In the genomic region with DNA sequence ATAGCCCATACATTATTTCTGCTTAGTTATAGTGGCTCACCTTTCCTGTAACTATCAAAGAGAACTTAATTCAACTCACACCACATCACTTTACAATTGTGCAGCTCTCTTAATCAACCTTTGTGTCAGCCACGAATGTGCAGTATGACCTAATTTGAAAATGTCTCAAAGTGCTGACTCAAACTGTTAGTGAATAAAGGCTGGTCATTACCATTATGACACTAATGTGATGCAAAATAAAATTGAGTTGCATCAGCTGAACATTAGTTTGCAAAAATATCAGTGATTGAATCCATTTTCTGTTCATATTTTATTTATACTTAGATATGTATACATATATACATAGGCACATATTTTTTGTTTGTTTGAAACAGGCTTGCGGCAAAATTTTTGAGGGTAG, we compare ENCODE assay signal across 18 cellular contexts.
DNase-seq lines count a peak whose midpoint lies in the region; ATAC-seq, FAIRE-seq and TF ChIP-seq lines count a peak whose summit lies in the region.
"Had no signal": no experiment of that assay in that cellular context is flagged by ENCODE, and none has a peak within 500 bp of the region (broad histone marks: within the 10 kb centered on the region; RNA-seq: fewer than 3 reads in every experiment).

No MANE protein-coding gene starts in this region.

- H3K9ac ChIP-seq in GM23248: no peak overlapping the region
- H3K9ac ChIP-seq: parathyroid adenoma had no signal

- no peak for TF ChIP-seq CTCF in pancreas (IDR thresholded peaks at IDR 0.05)

- H3K4me1 ChIP-seq in GM23248 (ENCODE audit: insufficient read depth): peaks cover 8% of the 10 kb centered on the region; the same call in 1 of the 2 replicates
- peaks cover 0 to 23% (median 12%) of the 10 kb centered on the region in 3 donors for H3K4me1 ChIP-seq in pancreas
- H3K4me1 ChIP-seq: left lung, parathyroid adenoma, testis had no signal

- H3K27ac ChIP-seq in GM23248: no peak overlapping the region
- H3K27ac ChIP-seq in pancreas: no peak overlapping the region
- H3K27ac ChIP-seq: left lung, parathyroid adenoma, testis had no signal

- DNase-seq in GM23248: peak; percentile 52
- peak; percentile 38 for DNase-seq in OCI-M1 (lab: John Stamatoyannopoulos, UW)
- no peak for DNase-seq in pancreas
- no peak for DNase-seq in stimulated activated naive CD8-positive, alpha-beta T cell treated with anti-CD3 and anti-CD28 coated beads, Interleukin-15, Interleukin-2, amounts not matched to agents 100 U/mL and 50 U/mL, for 24 hours
- DNase-seq: activated CD4-positive, alpha-beta T cell treated with anti-CD3 and anti-CD28 coated beads, Interleukin-2, amount 50 U/mL, for 4 hours; activated naive CD4-positive, alpha-beta T cell treated with Interleukin-2 at 50 U/mL for 16 hours; activated T-cell treated with anti-CD3 and anti-CD28 coated beads for 4 hours; GOT3; Karpas-422; left lung; NK-92 treated with Interleukin-12 subunit alpha and Interleukin-12 subunit beta, amount 100 ng/mL, for 24 hours; SW 1271; testis had no signal

- H4K20me1 ChIP-seq in GM23248 (ENCODE audit: insufficient read depth): no peaks in the 10 kb centered on the region

- H3F3A ChIP-seq in GM23248 (ENCODE audit: insufficient read depth): no peaks in the 10 kb centered on the region; the same call in 1 of the 2 replicates

- H3K9me3 ChIP-seq in GM23248 (ENCODE audit: low read depth) (no peaks in the 10 kb centered on the region), pancreas (no peaks in the 10 kb centered on the region)
- H3K9me3 ChIP-seq: left lung, testis had no signal

- peak; percentile 20 for FAIRE-seq in pancreas (lab: Jason Lieb, UNC)

- intact Hi-C loops in pancreas (cut with DNase I): no loop called here

- H3K27me3 ChIP-seq in GM23248 (replicated peaks; ENCODE audit: insufficient read depth) (no peaks in the 10 kb centered on the region), pancreas (no peaks in the 10 kb centered on the region)
- H3K27me3 ChIP-seq: left lung, testis had no signal

- H3K79me2 ChIP-seq in GM23248 (ENCODE audit: insufficient read depth): no peaks in the 10 kb centered on the region
- H3K79me2 ChIP-seq: parathyroid adenoma had no signal

- no peaks in the 10 kb centered on the region for H3K9me2 ChIP-seq in GM23248 (ENCODE audit: insufficient read depth)

- no peak overlapping the region for H3K4me2 ChIP-seq in GM23248 (ENCODE audit: unreplicated experiment)

- in situ Hi-C loops in GM23248 (cut with MboI): no loop called here

- H3K4me3 ChIP-seq in GM23248: no peak overlapping the region
- no peak overlapping the region for H3K4me3 ChIP-seq in pancreas
- H3K4me3 ChIP-seq: left lung, testis had no signal

- H3K36me3 ChIP-seq in GM23248 (ENCODE audit: low read depth) (no peaks in the 10 kb centered on the region), pancreas (no peaks in the 10 kb centered on the region)
- H3K36me3 ChIP-seq: left lung had no signal

- ATAC-seq in esophagus mucosa: peak; percentile 74
- ATAC-seq in pancreas: no peak
- no peak for ATAC-seq in stimulated activated naive CD8-positive, alpha-beta T cell treated with anti-CD3 and anti-CD28 coated beads, Interleukin-15, Interleukin-2, amounts not matched to agents 100 U/mL and 50 U/mL, for 24 hours
- ATAC-seq in GM18873 (IDR thresholded peaks at IDR 0.05; ENCODE audit: low FRiP score, unreplicated experiment): no peak
- no peak for ATAC-seq in GM18861 (IDR thresholded peaks at IDR 0.05; ENCODE audit: unreplicated experiment)
- ATAC-seq in HG03520 (IDR thresholded peaks at IDR 0.05; ENCODE audit: unreplicated experiment): no peak
- ATAC-seq: left lung had no signal

- H2AFZ ChIP-seq in GM23248: no peak overlapping the region
- H2AFZ ChIP-seq: parathyroid adenoma had no signal

- WGBS in GM23248 (ENCODE audit: low coverage in 1 of 2, low lambda C conversion rate in 2 of 2, missing lambda C conversion rate in 2 of 2), 2 experiments: 51 to 58% methylated on average over 2 of the region's 2 CpGs
- 62 to 64% methylated on average over 2 of the region's 2 CpGs for WGBS in pancreas, 2 donors

Comparison
In these comparisons a context has a peak if more than half of its experiments do, and no peak if none do; other contexts are left out.
1. DNase-seq: peak in GM23248 (single experiment) and OCI-M1 (single experiment); none in pancreas (0 of 6) and stimulated activated naive CD8-positive, alpha-beta T cell treated with anti-CD3 and anti-CD28 coated beads, Interleukin-15, Interleukin-2, amounts not matched to agents 100 U/mL and 50 U/mL, for 24 hours (single experiment).